25 cellular contexts compared by ENCODE assay signal in the genomic region with DNA sequence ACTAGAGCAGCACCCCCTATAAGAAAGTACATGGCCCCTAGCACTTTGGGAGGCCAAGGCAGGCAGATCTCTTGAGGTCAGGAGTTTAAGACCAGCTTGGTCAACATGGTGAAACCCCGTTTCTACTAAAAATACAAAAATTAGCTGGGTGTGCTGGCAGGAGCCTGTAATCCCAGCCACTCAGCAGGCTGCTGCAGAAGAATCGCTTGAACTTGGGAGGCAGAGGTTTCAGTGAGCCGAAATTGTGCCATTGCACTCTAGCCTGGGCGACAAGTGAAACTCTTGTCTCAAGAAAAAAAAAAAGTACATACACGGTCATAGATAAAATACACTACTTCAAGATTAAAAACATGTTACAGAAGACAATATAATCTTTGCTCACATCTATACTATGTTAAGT.
"Had no signal": no experiment of that assay in that cellular context is flagged by ENCODE, and none has a peak within 500 bp of the region (broad histone marks: within the 10 kb centered on the region; RNA-seq: fewer than 3 reads in every experiment).

No MANE protein-coding gene starts in this region.

- H3K27ac ChIP-seq: coronary artery, dorsolateral prefrontal cortex, epithelial cell of prostate, esophagus squamous epithelium, gastrocnemius medialis, heart right ventricle, left lung had no signal

- H3K4me3 ChIP-seq: coronary artery, dorsolateral prefrontal cortex, esophagus squamous epithelium, gastrocnemius medialis, heart right ventricle, left lung, lung, mucosa of descending colon had no signal

- H3K27ac Mint-ChIP-seq: memory B cell, mesothelial cell of epicardium had no signal

- ATAC-seq: esophagus mucosa, gastrocnemius medialis, heart right ventricle, left cardiac atrium, left lung, left ventricle myocardium superior, mucosa of descending colon had no signal

- H3K9me3 ChIP-seq: esophagus squamous epithelium, gastrocnemius medialis, heart right ventricle, left lung, mucosa of descending colon had no signal

- H3K4me3 Mint-ChIP-seq: memory B cell, mesothelial cell of epicardium, naive B cell had no signal

- H3K9me3 Mint-ChIP-seq: memory B cell, mesothelial cell of epicardium, naive B cell had no signal

- H3K4me1 Mint-ChIP-seq: memory B cell, mesothelial cell of epicardium, naive B cell had no signal

- H3K4me1 ChIP-seq: gastrocnemius medialis had no signal

- H3K27me3 ChIP-seq: dorsolateral prefrontal cortex, esophagus squamous epithelium, gastrocnemius medialis, heart right ventricle, left lung had no signal

- DNase-seq: dermis blood vessel endothelial cell; dorsolateral prefrontal cortex; effector CD4-positive, alpha-beta T cell; effector memory CD4-positive, alpha-beta T cell; erythroblast; esophagus squamous epithelium; foreskin fibroblast; foreskin melanocyte; gastrocnemius medialis; glutamatergic neuron; head of caudate nucleus; heart right ventricle; hippocampal formation; left cardiac atrium; left lung; left ventricle myocardium superior; mammary epithelial cell; mucosa of descending colon; naive B cell had no signal

- H3K36me3 ChIP-seq: gastrocnemius medialis had no signal

- H3K36me3 Mint-ChIP-seq: memory B cell, mesothelial cell of epicardium, naive B cell had no signal
